13 cellular contexts compared by ENCODE assay signal in the genomic region with DNA sequence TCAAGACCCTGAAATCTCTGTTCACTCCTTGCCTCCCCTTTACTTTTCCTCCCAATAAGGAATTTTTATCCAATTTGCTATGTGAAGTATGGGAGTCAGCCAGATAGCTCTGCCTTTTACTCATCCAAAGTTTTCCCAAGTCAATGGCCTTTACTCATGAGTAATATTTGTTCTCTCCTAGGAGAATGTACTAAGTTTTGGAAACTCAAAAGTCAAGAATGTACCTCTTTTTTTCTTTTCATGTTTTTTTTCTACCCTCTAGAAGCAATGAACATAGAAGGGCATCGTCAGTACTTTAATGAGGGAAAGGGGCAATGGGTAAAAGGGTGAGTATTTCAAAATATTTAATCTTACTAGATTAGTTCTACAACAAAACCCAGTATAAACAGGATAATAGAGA.
"Had no signal": no experiment of that assay in that cellular context is flagged by ENCODE, and none has a peak within 500 bp of the region (broad histone marks: within the 10 kb centered on the region; RNA-seq: fewer than 3 reads in every experiment).

No MANE protein-coding gene starts in this region.

- H3K4me3 ChIP-seq: breast epithelium, dorsolateral prefrontal cortex, upper lobe of right lung had no signal

- H3K27ac ChIP-seq: breast epithelium, dorsolateral prefrontal cortex, upper lobe of right lung had no signal

- H3K4me1 ChIP-seq: breast epithelium, upper lobe of right lung had no signal

- DNase-seq: activated CD4-positive, alpha-beta T cell treated with anti-CD3 and anti-CD28 coated beads, Interleukin-2, amount 50 U/mL, for 1 hour; activated CD8-positive, alpha-beta memory T cell treated with anti-CD3 and anti-CD28 coated beads for 24 hours; activated gamma-delta T cell treated with Interleukin-2 at 50 U/mL for 16 hours; dorsolateral prefrontal cortex; erythroblast; hippocampal formation; left ventricle myocardium superior; natural killer cell; right cardiac atrium; T-cell; T-helper 9 cell; upper lobe of right lung had no signal

- H3K9me3 ChIP-seq: upper lobe of right lung had no signal

- ATAC-seq: left ventricle myocardium superior, natural killer cell, right cardiac atrium, T-cell, upper lobe of right lung had no signal

- H3K27me3 ChIP-seq: breast epithelium, dorsolateral prefrontal cortex, upper lobe of right lung had no signal

- H3K36me3 ChIP-seq: breast epithelium, upper lobe of right lung had no signal
